1 cellular context compared by ENCODE assay signal in the genomic region with DNA sequence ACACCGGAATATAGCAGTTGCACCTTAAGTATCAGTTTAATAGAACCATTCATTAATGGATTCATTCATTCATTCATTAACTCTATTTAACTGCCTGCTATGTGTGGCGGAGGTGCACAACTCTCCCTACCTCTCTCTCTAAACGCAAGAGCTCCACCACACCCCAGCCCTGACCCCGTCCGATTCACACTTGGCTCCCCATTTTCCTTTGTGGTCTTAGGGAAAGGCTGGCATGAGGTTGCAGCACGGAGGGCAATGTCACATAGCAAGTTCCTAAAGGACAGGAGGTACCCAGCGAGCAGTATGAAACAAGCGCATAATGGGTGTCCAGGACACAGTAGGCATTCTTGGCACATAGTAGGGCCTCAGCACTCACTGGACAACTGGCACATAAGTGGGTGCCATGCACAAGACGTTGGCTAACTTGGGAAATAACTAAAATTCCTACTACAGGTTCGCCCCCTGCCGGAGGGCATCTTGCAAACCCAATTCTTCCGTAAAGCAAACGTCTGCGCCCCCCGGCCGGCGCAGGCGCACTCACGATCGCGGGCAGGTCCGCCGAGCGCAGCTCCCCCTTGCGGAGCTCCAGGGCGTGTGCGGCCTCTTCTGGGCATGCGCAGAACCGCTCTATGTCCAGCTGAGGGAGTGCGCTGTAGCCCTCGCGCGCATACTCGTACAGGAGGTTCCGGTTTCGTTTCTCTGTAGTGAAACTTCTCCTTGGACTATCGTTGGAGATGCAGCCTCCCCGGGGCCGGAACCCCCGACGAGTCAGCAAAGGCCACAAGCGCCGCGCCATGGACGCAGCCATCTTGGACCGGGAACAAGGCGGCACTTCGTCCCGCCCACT.
TF ChIP-seq lines count a peak whose summit lies in the region.

A gene with protein sequence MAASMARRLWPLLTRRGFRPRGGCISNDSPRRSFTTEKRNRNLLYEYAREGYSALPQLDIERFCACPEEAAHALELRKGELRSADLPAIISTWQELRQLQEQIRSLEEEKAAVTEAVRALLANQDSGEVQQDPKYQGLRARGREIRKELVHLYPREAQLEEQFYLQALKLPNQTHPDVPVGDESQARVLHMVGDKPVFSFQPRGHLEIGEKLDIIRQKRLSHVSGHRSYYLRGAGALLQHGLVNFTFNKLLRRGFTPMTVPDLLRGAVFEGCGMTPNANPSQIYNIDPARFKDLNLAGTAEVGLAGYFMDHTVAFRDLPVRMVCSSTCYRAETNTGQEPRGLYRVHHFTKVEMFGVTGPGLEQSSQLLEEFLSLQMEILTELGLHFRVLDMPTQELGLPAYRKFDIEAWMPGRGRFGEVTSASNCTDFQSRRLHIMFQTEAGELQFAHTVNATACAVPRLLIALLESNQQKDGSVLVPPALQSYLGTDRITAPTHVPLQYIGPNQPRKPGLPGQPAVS (minus strand): TSS at position 835 of the 847 bp plus-strand sequence. CDS start 27 bp downstream, at position 808.

TF ChIP-seq in K562, 482 proteins besides CTCF, POLR2A, EP300 and RAD21 (continued from another document and continues in another):
- TF ChIP-seq BRF2 (IDR thresholded peaks at IDR 0.05; ENCODE audit: borderline replicate concordance, insufficient read depth, insufficient read length), result no peak
- no peak for TF ChIP-seq HMG20A (CRISPR knock-in tag; conservative IDR thresholded peaks at IDR 0.05)
- TF ChIP-seq, protein P1, sequence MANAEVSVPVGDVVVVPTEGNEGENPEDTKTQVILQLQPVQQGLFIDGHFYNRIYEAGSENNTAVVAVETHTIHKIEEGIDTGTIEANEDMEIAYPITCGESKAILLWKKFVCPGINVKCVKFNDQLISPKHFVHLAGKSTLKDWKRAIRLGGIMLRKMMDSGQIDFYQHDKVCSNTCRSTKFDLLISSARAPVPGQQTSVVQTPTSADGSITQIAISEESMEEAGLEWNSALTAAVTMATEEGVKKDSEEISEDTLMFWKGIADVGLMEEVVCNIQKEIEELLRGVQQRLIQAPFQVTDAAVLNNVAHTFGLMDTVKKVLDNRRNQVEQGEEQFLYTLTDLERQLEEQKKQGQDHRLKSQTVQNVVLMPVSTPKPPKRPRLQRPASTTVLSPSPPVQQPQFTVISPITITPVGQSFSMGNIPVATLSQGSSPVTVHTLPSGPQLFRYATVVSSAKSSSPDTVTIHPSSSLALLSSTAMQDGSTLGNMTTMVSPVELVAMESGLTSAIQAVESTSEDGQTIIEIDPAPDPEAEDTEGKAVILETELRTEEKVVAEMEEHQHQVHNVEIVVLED (CRISPR knock-in tag; IDR thresholded peaks at IDR 0.05), result peak; percentile 65; the same call in 1 of the 2 replicates
- TF ChIP-seq ESRRB (CRISPR knock-in tag; IDR thresholded peaks at IDR 0.05; ENCODE audit: borderline replicate concordance), result no peak
- no peak for TF ChIP-seq PRMT5 (CRISPR knock-in tag; IDR thresholded peaks at IDR 0.05)
- TF ChIP-seq FOXA1 (IDR thresholded peaks at IDR 0.05; ENCODE audit: borderline replicate concordance), result no peak
- no peak for TF ChIP-seq MAFF (IDR thresholded peaks at IDR 0.05; ENCODE audit: low read length)
- no peak for TF ChIP-seq HLTF (IDR thresholded peaks at IDR 0.05)
- TF ChIP-seq HCFC1 (IDR thresholded peaks at IDR 0.05; ENCODE audit: low read depth, low read length), result peak; percentile 74
- no peak for TF ChIP-seq NFIC (IDR thresholded peaks at IDR 0.05)
- TF ChIP-seq C11orf30 (IDR thresholded peaks at IDR 0.05; ENCODE audit: low read depth), result peak; percentile 94
- peak; percentile 85 for TF ChIP-seq CXXC5 (CRISPR knock-in tag; IDR thresholded peaks at IDR 0.05)
- no peak for TF ChIP-seq ZNF174 (CRISPR knock-in tag; IDR thresholded peaks at IDR 0.05)
- no peak for TF ChIP-seq CREM (IDR thresholded peaks at IDR 0.05; ENCODE audit: low read depth)
- TF ChIP-seq AFF1 (IDR thresholded peaks at IDR 0.05; ENCODE audit: low read depth in 1 of 2, partially characterized antibody in 2 of 2), result no peak
- peak; percentile 94 for TF ChIP-seq MXD1 (CRISPR knock-in tag; IDR thresholded peaks at IDR 0.05; ENCODE audit: borderline replicate concordance, poor library complexity, severe bottlenecking)
- TF ChIP-seq ATF7 (IDR thresholded peaks at IDR 0.05), result peak; percentile 80
- TF ChIP-seq PHF20 (IDR thresholded peaks at IDR 0.05; ENCODE audit: partially characterized antibody), result peak; percentile 94
- TF ChIP-seq, protein P2, sequence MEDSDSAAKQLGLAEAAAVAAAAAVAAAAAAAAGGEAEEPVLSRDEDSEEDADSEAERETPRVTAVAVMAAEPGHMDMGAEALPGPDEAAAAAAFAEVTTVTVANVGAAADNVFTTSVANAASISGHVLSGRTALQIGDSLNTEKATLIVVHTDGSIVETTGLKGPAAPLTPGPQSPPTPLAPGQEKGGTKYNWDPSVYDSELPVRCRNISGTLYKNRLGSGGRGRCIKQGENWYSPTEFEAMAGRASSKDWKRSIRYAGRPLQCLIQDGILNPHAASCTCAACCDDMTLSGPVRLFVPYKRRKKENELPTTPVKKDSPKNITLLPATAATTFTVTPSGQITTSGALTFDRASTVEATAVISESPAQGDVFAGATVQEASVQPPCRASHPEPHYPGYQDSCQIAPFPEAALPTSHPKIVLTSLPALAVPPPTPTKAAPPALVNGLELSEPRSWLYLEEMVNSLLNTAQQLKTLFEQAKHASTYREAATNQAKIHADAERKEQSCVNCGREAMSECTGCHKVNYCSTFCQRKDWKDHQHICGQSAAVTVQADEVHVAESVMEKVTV (CRISPR knock-in tag; IDR thresholded peaks at IDR 0.05), result peak; percentile 79
- no peak for TF ChIP-seq ZNF408 (CRISPR knock-in tag; IDR thresholded peaks at IDR 0.05; ENCODE audit: low read depth)
- peak; percentile 93 for TF ChIP-seq TFAP4 (CRISPR knock-in tag; IDR thresholded peaks at IDR 0.05; ENCODE audit: borderline replicate concordance)
- no peak for TF ChIP-seq ZBTB43 (CRISPR knock-in tag; IDR thresholded peaks at IDR 0.05)
- no peak for TF ChIP-seq ZNF589 (CRISPR knock-in tag; IDR thresholded peaks at IDR 0.05; ENCODE audit: low read depth)
- TF ChIP-seq ZNF512 (tag; IDR thresholded peaks at IDR 0.05), result no peak
- TF ChIP-seq SMARCE1 (IDR thresholded peaks at IDR 0.05), result no peak
- TF ChIP-seq POLR2AphosphoS5 (IDR thresholded peaks at IDR 0.05; ENCODE audit: control insufficient read depth, insufficient read depth, low read depth, low read length), result peak; percentile 88; the same call in 1 of the 2 replicates
- TF ChIP-seq MYC (IDR thresholded peaks at IDR 0.05; ENCODE audit: low read depth, low read length), result peak; percentile 85
- no peak for TF ChIP-seq MYC (CRISPR knock-in tag; IDR thresholded peaks at IDR 0.05; ENCODE audit: borderline replicate concordance, low read depth)
- peak; percentile 92 for TF ChIP-seq TAF1 (IDR thresholded peaks at IDR 0.05; ENCODE audit: control insufficient read depth, extremely low read depth, insufficient read depth, low read length, severe bottlenecking)
- no peak for TF ChIP-seq PURB (CRISPR knock-in tag; IDR thresholded peaks at IDR 0.05; ENCODE audit: low read depth)
- no peak for TF ChIP-seq NELFE (IDR thresholded peaks at IDR 0.05; ENCODE audit: insufficient read depth, insufficient read length)
- no peak for TF ChIP-seq JUNB (CRISPR knock-in tag; conservative IDR thresholded peaks at IDR 0.05)
- TF ChIP-seq ELF2 (CRISPR knock-in tag; IDR thresholded peaks at IDR 0.05), result no peak
- peak in 1 of 2 experiments; percentile 59; a peak in 1 of 4 replicates for TF ChIP-seq ETV6 (IDR thresholded peaks at IDR 0.05; ENCODE audit: borderline replicate concordance in 1 of 2, low read depth in 2 of 2, low read length in 1 of 2)
- TF ChIP-seq ETV6 (CRISPR knock-in tag; IDR thresholded peaks at IDR 0.05; ENCODE audit: borderline replicate concordance), result no peak
- TF ChIP-seq CREB5 (CRISPR knock-in tag; IDR thresholded peaks at IDR 0.05), result no peak
- TF ChIP-seq, protein P3, sequence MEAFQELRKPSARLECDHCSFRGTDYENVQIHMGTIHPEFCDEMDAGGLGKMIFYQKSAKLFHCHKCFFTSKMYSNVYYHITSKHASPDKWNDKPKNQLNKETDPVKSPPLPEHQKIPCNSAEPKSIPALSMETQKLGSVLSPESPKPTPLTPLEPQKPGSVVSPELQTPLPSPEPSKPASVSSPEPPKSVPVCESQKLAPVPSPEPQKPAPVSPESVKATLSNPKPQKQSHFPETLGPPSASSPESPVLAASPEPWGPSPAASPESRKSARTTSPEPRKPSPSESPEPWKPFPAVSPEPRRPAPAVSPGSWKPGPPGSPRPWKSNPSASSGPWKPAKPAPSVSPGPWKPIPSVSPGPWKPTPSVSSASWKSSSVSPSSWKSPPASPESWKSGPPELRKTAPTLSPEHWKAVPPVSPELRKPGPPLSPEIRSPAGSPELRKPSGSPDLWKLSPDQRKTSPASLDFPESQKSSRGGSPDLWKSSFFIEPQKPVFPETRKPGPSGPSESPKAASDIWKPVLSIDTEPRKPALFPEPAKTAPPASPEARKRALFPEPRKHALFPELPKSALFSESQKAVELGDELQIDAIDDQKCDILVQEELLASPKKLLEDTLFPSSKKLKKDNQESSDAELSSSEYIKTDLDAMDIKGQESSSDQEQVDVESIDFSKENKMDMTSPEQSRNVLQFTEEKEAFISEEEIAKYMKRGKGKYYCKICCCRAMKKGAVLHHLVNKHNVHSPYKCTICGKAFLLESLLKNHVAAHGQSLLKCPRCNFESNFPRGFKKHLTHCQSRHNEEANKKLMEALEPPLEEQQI (IDR thresholded peaks at IDR 0.05), result no peak
- TF ChIP-seq PYGO2 (tag; IDR thresholded peaks at IDR 0.05), result no peak
